In the genomic region with DNA sequence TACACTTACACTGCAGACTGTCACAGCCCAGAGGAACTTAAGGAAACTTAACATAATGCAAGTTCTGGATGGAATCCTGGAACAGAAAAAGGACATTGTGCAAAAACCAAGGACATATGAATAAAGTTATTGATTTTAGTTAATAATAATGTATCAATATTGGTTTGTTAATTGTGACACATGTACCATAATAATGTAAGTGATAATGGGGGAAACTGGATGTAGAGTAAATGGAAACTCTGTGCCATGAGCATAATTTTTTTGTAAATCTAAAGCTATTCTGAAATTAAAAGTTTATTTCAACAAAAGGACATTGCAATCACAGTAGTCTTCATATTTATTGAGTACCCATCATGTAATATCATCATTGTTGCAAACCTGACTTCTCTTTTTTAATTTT, we compare ENCODE assay signal across 34 cellular contexts.
"Had no signal": no experiment of that assay in that cellular context is flagged by ENCODE, and none has a peak within 500 bp of the region (broad histone marks: within the 10 kb centered on the region; RNA-seq: fewer than 3 reads in every experiment).

No MANE protein-coding gene starts in this region.

- H3K4me3 ChIP-seq: MG63 had no signal

- H3K27me3 ChIP-seq: MG63 had no signal

- DNase-seq: Karpas-422, Kasumi-1, MG63, MM.1S, MV-4-11, NCI-H1048, NCI-H1092, NCI-H1092 treated with DMSO at 0.1 percent for 48 hours, NCI-H1105, NCI-H1105 treated with DMSO at 0.1 percent for 48 hours, NCI-H1417, NCI-H1417 treated with DMSO at 0.1 percent for 48 hours, NCI-H1436, NCI-H1436 treated with DMSO at 0.1 percent for 48 hours, NCI-H146, NCI-H1694, NCI-H1694 treated with DMSO at 0.1 percent for 48 hours, NCI-H187, NCI-H187 treated with DMSO at 0.1 percent for 48 hours, NCI-H1930, NCI-H2029, NCI-H2029 treated with DMSO at 0.1 percent for 48 hours, NCI-H2081, NCI-H2081 treated with DMSO at 0.1 percent for 48 hours, NCI-H2107, NCI-H2171, NCI-H2171 treated with DMSO at 0.1 percent for 48 hours, NCI-H2227 treated with DMSO at 0.1 percent for 48 hours, NCI-H226, NCI-H345, NCI-H446, NCI-H446 treated with DMSO at 0.1 percent for 48 hours, NCI-H510A, NCI-H510A treated with DMSO at 0.1 percent for 48 hours had no signal

- H3K9me3 ChIP-seq: MG63 had no signal

- H3K36me3 ChIP-seq: MG63 had no signal
